8 cellular contexts compared by ENCODE assay signal in genomic region chr20:38472513-38473352, GRCh38. TPM values are rescaled to one million over a fixed set of nuclear protein-coding genes. Genes with fewer than 3 reads are reported as not detected.
A peak's percentile ranks its signal among the peaks of the same experiment; 100 is the strongest.
DNase-seq lines count a peak whose midpoint lies in the region; ATAC-seq and TF ChIP-seq lines count a peak whose summit lies in the region.

Gene RALGAPB (plus strand): TSS chr20:38472843. CDS start chr20:38488433, 15,590 bp downstream.

- H3K9me3 ChIP-seq in heart right ventricle (no peaks in the 10 kb centered on the region), upper lobe of left lung (no peaks in the 10 kb centered on the region)

- ATAC-seq in HG02884 (IDR thresholded peaks at IDR 0.05; ENCODE audit: unreplicated experiment) = peak; percentile 93
- ATAC-seq in heart right ventricle = peak; percentile 96 to 100 (median 98)
- ATAC-seq in upper lobe of left lung (ENCODE audit: low FRiP score in 2 of 2) = peak; percentile 95 to 98

- DNase-seq in GM13976 (ENCODE audit: low spot score) = peak; percentile 96
- DNase-seq in NCI-H146 treated with DMSO at 0.1 percent for 48 hours (lab: John Stamatoyannopoulos, UW; ENCODE audit: unreplicated experiment) = peak; percentile 98
- DNase-seq in amniotic stem cell (lab: John Stamatoyannopoulos, UW) = peak; percentile 96
- peak; percentile 99 to 100 for DNase-seq in heart right ventricle
- peak; percentile 95 to 99 (median 97) for DNase-seq in posterior cingulate gyrus
- DNase-seq in upper lobe of left lung = peak; percentile 99 to 100

- intact Hi-C loops in T-helper 1 cell treated with Interleukin-12 subunit alpha and Interleukin-12 subunit beta and Interleukin-4 antibody, amounts not matched to agents 30 ng/mL and 1 ng/mL, for 36 hours (cut with micrococcal nuclease) = loop anchor here (1.0 to 10.0 kb wide), 8 partner anchors 26 to 778 kb away; partner anchors contain the start of genes ACTR5, CTNNBL1, DHX35 and PPP1R16B
- intact Hi-C loops in heart right ventricle (cut with DNase I) = loop anchor here in 3 of 10 donors (1.0 to 2.0 kb wide), 3 partner anchors 26 to 38 kb away; partner anchors contain the start of gene SNHG17 (in 1 of the 3)
- intact Hi-C loops in posterior cingulate gyrus (cut with DNase I) = loop anchor here (1.0 kb wide), 1 partner anchor 25 kb away; no protein-coding TSS in a partner anchor

- in situ Hi-C loops in GM13976 (cut with MboI; ENCODE audit: low sequenced_read_pairs, unreplicated experiment) = no loop called here

- TF ChIP-seq EP300 in upper lobe of left lung (IDR thresholded peaks at IDR 0.05) = no peak

- TF ChIP-seq POLR2A in upper lobe of left lung (IDR thresholded peaks at IDR 0.05) = peak in 3 of 4 donors; percentile 38 to 77 (median 50)

- WGBS in heart right ventricle, 2 donors = 0 to 1% methylated on average over 79 to 80 of the region's 80 CpGs
- 0 to 1% methylated on average over 18 to 77 of the region's 80 CpGs for WGBS in upper lobe of left lung, 2 donors

- no peak for TF ChIP-seq CTCF in GM13976 (IDR thresholded peaks at IDR 0.05; ENCODE audit: borderline replicate concordance, control extremely low read depth, extremely low read depth, insufficient read depth, missing control alignments)
- peak in 6 of 9 donors; percentile 8 to 65 (median 52) for TF ChIP-seq CTCF in heart right ventricle (IDR thresholded peaks at IDR 0.05)
- peak; percentile 21 to 65 (median 44) for TF ChIP-seq CTCF in upper lobe of left lung (IDR thresholded peaks at IDR 0.05)

- H3K27me3 ChIP-seq in heart right ventricle = no peaks in the 10 kb centered on the region
- no peaks in the 10 kb centered on the region for H3K27me3 ChIP-seq in upper lobe of left lung

- H3K27ac ChIP-seq in heart right ventricle (peak within 1 kb of the TSS; percentile 63 to 96 (median 92)), upper lobe of left lung (peak within 1 kb of the TSS; percentile 85 to 97 (median 90))

- H3K36me3 ChIP-seq in heart right ventricle (no peaks in the 10 kb centered on the region), upper lobe of left lung (no peaks in the 10 kb centered on the region)

- H3K4me3 ChIP-seq in heart right ventricle (peak within 1 kb of the TSS; percentile 73 to 92 (median 86)), upper lobe of left lung (peak within 1 kb of the TSS; percentile 73 to 99 (median 90))

- H3K4me1 ChIP-seq in heart right ventricle (peaks cover 3 to 40% (median 24%) of the 10 kb centered on the region in 9 donors), upper lobe of left lung (peaks cover 19 to 46% (median 25%) of the 10 kb centered on the region in 4 donors)

RNA-seq across cellular contexts. Expression of gene RALGAPB, which starts in this region (rescaled TPM):
- 37.2 and 38.0 TPM in 2 replicates for total RNA-seq in T-helper 1 cell treated with Interleukin-12 subunit alpha and Interleukin-12 subunit beta and Interleukin-4 antibody, amounts not matched to agents 30 ng/mL and 1 ng/mL, for 36 hours
- total RNA-seq in heart right ventricle = 10 to 100 TPM; 21.6 to 28.2 (median 26.5) TPM
- 1 to 10 TPM; 8.4 to 9.1 TPM for polyA plus RNA-seq in heart right ventricle
- 10 to 100 TPM; 27.0 to 76.5 (median 32.1) TPM for total RNA-seq in upper lobe of left lung

Comparison
In these comparisons a context has a peak if more than half of its experiments do, and no peak if none do; other contexts are left out.
1. Peak in every context shown above with its lines: DNase-seq, ATAC-seq, H3K4me3 ChIP-seq and H3K27ac ChIP-seq.